Comparison of ENCODE assay signal across 8 cellular contexts in the genomic region with DNA sequence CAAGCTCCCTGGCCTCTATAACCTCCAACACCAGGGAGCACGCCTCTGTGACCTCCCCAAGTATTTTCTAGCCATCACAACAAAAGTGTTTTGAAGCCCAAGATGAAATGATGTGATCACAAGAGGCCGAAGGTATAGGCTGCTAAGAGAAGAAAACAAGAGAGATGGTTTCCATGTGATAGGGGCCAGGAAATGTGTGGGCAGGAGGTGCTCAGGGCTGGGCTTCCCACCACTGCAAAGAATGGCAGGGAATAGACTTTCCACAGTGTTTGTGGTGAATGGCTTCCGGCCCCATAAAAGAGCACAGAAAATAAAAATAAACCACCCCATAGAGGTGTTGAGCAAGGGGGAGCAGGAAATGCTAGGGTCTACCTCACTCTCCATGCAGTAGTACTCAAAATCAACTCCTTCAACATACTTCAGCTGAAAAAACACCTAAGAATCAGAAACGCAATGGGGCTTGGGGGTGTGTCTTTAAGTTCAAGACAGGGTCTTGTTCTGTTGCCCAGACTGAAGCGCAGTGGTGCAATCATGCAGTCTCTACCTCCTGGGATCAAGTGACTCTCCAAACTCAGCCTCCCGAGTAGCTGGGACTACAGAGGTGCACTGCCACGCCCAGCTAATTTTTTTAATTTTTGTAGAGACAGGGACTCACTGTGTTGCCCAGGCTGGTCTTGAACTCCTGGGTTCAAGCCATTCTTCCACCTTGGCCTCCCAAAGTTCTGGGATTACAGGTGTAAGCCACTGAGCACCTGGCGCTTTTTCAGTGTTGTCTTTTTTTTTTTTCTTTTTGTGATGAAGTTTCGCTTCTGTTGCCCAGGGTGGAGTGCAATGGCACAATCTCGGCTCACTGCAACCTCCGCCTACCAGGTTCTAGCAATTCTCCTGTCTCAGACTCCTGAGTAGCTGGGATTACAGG. TPM values are rescaled to one million over a fixed set of nuclear protein-coding genes. Genes with fewer than 3 reads are reported as not detected.
DNase-seq lines count a peak whose midpoint lies in the region; ATAC-seq, FAIRE-seq and TF ChIP-seq lines count a peak whose summit lies in the region.

No MANE protein-coding gene starts in this region.

- no peaks in the 10 kb centered on the region for H3K27me3 ChIP-seq in endothelial cell of umbilical vein (ENCODE audit: control insufficient read depth in 2 of 2, insufficient read depth in 2 of 2, low read length in 2 of 2)

- H3K27me3 Mint-ChIP-seq in IgD-negative memory B cell = no peaks in the 10 kb centered on the region
- H3K27me3 Mint-ChIP-seq in activated CD4-positive, alpha-beta T cell treated with anti-CD3 and anti-CD28 coated beads, Interleukin-2, amount 10 ng/mL, durations not matched to agents 7 days and 5 days = no peaks in the 10 kb centered on the region
- no peaks in the 10 kb centered on the region for H3K27me3 Mint-ChIP-seq in stimulated activated naive CD8-positive, alpha-beta T cell treated with anti-CD3 and anti-CD28 coated beads, Interleukin-15, Interleukin-2, amounts not matched to agents 100 ng/mL and 50 ng/mL, for 24 hours

- H3K79me2 ChIP-seq in endothelial cell of umbilical vein (ENCODE audit: control insufficient read depth, insufficient read depth, low read length) = peaks cover 16% of the 10 kb centered on the region

- peak overlapping the region; percentile 28 to 77 (median 52) for H3K4me3 Mint-ChIP-seq in IgD-negative memory B cell
- H3K4me3 Mint-ChIP-seq in activated CD4-positive, alpha-beta T cell treated with anti-CD3 and anti-CD28 coated beads, Interleukin-2, amount 10 ng/mL, durations not matched to agents 7 days and 5 days = peak overlapping the region; percentile 59
- peak overlapping the region; percentile 61 for H3K4me3 Mint-ChIP-seq in stimulated activated naive CD8-positive, alpha-beta T cell treated with anti-CD3 and anti-CD28 coated beads, Interleukin-15, Interleukin-2, amounts not matched to agents 100 ng/mL and 50 ng/mL, for 24 hours

- H3K4me3 ChIP-seq in endothelial cell of umbilical vein (replicated peaks in 1 of 3; ENCODE audit: insufficient read depth in 1 of 3, low read depth in 1 of 3, low read length in 3 of 3) = no peak overlapping the region

- H4K20me1 ChIP-seq in endothelial cell of umbilical vein (replicated peaks; ENCODE audit: control insufficient read depth, extremely low read depth, insufficient read depth, low read length) = no peaks in the 10 kb centered on the region

- peak overlapping the region; percentile 80 to 93 (median 91) for H3K27ac Mint-ChIP-seq in IgD-negative memory B cell
- H3K27ac Mint-ChIP-seq in activated CD4-positive, alpha-beta T cell treated with anti-CD3 and anti-CD28 coated beads, Interleukin-2, amount 10 ng/mL, durations not matched to agents 7 days and 5 days = peak overlapping the region; percentile 95
- H3K27ac Mint-ChIP-seq in stimulated activated naive CD8-positive, alpha-beta T cell treated with anti-CD3 and anti-CD28 coated beads, Interleukin-15, Interleukin-2, amounts not matched to agents 100 ng/mL and 50 ng/mL, for 24 hours = peak overlapping the region; percentile 97

- H3K9ac ChIP-seq in endothelial cell of umbilical vein (replicated peaks; ENCODE audit: extremely low read depth, insufficient read depth, low read length) = no peak overlapping the region

- TF ChIP-seq POLR2A in endothelial cell of umbilical vein (IDR thresholded peaks at IDR 0.05; ENCODE audit: low read depth, low read length) = no peak

- dilution Hi-C loops in endothelial cell of umbilical vein (cut with MboI; ENCODE audit: extremely low pct_ligation_motif_present, low sequenced_read_pairs) = no loop called here

- no peak overlapping the region for H3K27ac ChIP-seq in endothelial cell of umbilical vein (ENCODE audit: insufficient read depth, low read depth, low read length)

- peak; percentile 38 for FAIRE-seq in endothelial cell of umbilical vein (lab: Jason Lieb, UNC)

- no peak for TF ChIP-seq CTCF in endothelial cell of umbilical vein (IDR thresholded peaks at IDR 0.05; ENCODE audit: extremely low read depth in 1 of 2, insufficient read depth in 1 of 2, low read depth in 1 of 2, low read length in 2 of 2)

- no peak for ATAC-seq in HG02678 (IDR thresholded peaks at IDR 0.05; ENCODE audit: unreplicated experiment)

- peaks cover 46% of the 10 kb centered on the region for H3K4me1 ChIP-seq in endothelial cell of umbilical vein (ENCODE audit: control insufficient read depth, extremely low read depth, insufficient read depth, low read length)

- no peaks in the 10 kb centered on the region for H3K36me3 Mint-ChIP-seq in IgD-negative memory B cell
- peaks cover 52% of the 10 kb centered on the region for H3K36me3 Mint-ChIP-seq in activated CD4-positive, alpha-beta T cell treated with anti-CD3 and anti-CD28 coated beads, Interleukin-2, amount 10 ng/mL, durations not matched to agents 7 days and 5 days (ENCODE audit: low read depth)
- H3K36me3 Mint-ChIP-seq in stimulated activated naive CD8-positive, alpha-beta T cell treated with anti-CD3 and anti-CD28 coated beads, Interleukin-15, Interleukin-2, amounts not matched to agents 100 ng/mL and 50 ng/mL, for 24 hours (ENCODE audit: low read depth) = peaks cover 43% of the 10 kb centered on the region

- peak; percentile 89 for DNase-seq in activated CD4-positive, alpha-beta T cell treated with anti-CD3 and anti-CD28 coated beads, Interleukin-2, amount 10 ng/mL, durations not matched to agents 7 days and 5 days
- DNase-seq in endothelial cell of umbilical vein (ENCODE audit: low read depth, low spot score) = peak; percentile 70
- no peak for DNase-seq in AG08396 (ENCODE audit: low spot score)
- no peak for DNase-seq in NOMO-1 treated with dmso at 0.1 percent for 144 hours (lab: John Stamatoyannopoulos, UW; ENCODE audit: unreplicated experiment)
- DNase-seq in superior temporal gyrus (ENCODE audit: extremely low spot score) = no peak

- intact Hi-C loops in endothelial cell of umbilical vein (cut with micrococcal nuclease) = no loop called here

- peak overlapping the region; percentile 25 for H3K4me2 ChIP-seq in endothelial cell of umbilical vein (ENCODE audit: insufficient read depth, low read length)

- H3K9me1 ChIP-seq in endothelial cell of umbilical vein (replicated peaks; ENCODE audit: control insufficient read depth, extremely low read depth, insufficient read depth, low read length) = no peaks in the 10 kb centered on the region

- peaks cover 12 to 13% of the 10 kb centered on the region in 2 experiments for H3K36me3 ChIP-seq in endothelial cell of umbilical vein (ENCODE audit: control insufficient read depth in 2 of 2, extremely low read depth in 1 of 2, insufficient read depth in 2 of 2, low read length in 2 of 2)

- BruUV-seq in endothelial cell of umbilical vein (replicated peaks; lab: Mats Ljungman, UMichigan) = no TSS peak

- POLR2A ChIA-PET in activated CD4-positive, alpha-beta T cell treated with anti-CD3 and anti-CD28 coated beads, Interleukin-2, amount 10 ng/mL, durations not matched to agents 7 days and 5 days (lab: Charles Lee) = interaction anchor here (0.6 to 2.0 kb wide), 2 partner anchors 37 to 697 kb away, joined by 5 to 8 read pairs; no protein-coding TSS in a partner anchor
- POLR2A ChIA-PET in endothelial cell of umbilical vein (lab: Charles Lee) = interaction anchor here (0.6 kb wide), 1 partner anchor 298 kb away, joined by 5 read pairs; no protein-coding TSS in a partner anchor

- H3K9me3 Mint-ChIP-seq in IgD-negative memory B cell = no peaks in the 10 kb centered on the region
- H3K9me3 Mint-ChIP-seq in activated CD4-positive, alpha-beta T cell treated with anti-CD3 and anti-CD28 coated beads, Interleukin-2, amount 10 ng/mL, durations not matched to agents 7 days and 5 days = no peaks in the 10 kb centered on the region
- no peaks in the 10 kb centered on the region for H3K9me3 Mint-ChIP-seq in stimulated activated naive CD8-positive, alpha-beta T cell treated with anti-CD3 and anti-CD28 coated beads, Interleukin-15, Interleukin-2, amounts not matched to agents 100 ng/mL and 50 ng/mL, for 24 hours

- H3K9me3 ChIP-seq in endothelial cell of umbilical vein (replicated peaks; ENCODE audit: control insufficient read depth, insufficient read depth, low read length) = no peaks in the 10 kb centered on the region

- peaks cover 47 to 62% (median 47%) of the 10 kb centered on the region in 3 donors for H3K4me1 Mint-ChIP-seq in IgD-negative memory B cell
- H3K4me1 Mint-ChIP-seq in activated CD4-positive, alpha-beta T cell treated with anti-CD3 and anti-CD28 coated beads, Interleukin-2, amount 10 ng/mL, durations not matched to agents 7 days and 5 days = peaks cover 95% of the 10 kb centered on the region
- peaks cover 100% of the 10 kb centered on the region for H3K4me1 Mint-ChIP-seq in stimulated activated naive CD8-positive, alpha-beta T cell treated with anti-CD3 and anti-CD28 coated beads, Interleukin-15, Interleukin-2, amounts not matched to agents 100 ng/mL and 50 ng/mL, for 24 hours (ENCODE audit: low read depth)

- CTCF ChIA-PET in activated CD4-positive, alpha-beta T cell treated with anti-CD3 and anti-CD28 coated beads, Interleukin-2, amount 10 ng/mL, durations not matched to agents 7 days and 5 days (lab: Charles Lee) = interaction anchor here (1.0 to 12.8 kb wide), 10 partner anchors 7 to 648 kb away, joined by 3 to 335 read pairs (median 4); no protein-coding TSS in a partner anchor
- CTCF ChIA-PET in endothelial cell of umbilical vein (lab: Charles Lee) = interaction anchor here (1.3 to 4.2 kb wide), 4 partner anchors 9 to 338 kb away, joined by 5 to 43 read pairs (median 16); no protein-coding TSS in a partner anchor

- H2AFZ ChIP-seq in endothelial cell of umbilical vein (ENCODE audit: low read depth, low read length) = no peak overlapping the region

RNA-seq across cellular contexts. Expression of a gene that starts 27.1 kb away (rescaled TPM):
- polyA plus RNA-seq in IgD-negative memory B cell (420 TPM), endothelial cell of umbilical vein (1,220 and 1,227 TPM in 2 replicates)
- total RNA-seq in activated CD4-positive, alpha-beta T cell treated with anti-CD3 and anti-CD28 coated beads, Interleukin-2, amount 10 ng/mL, durations not matched to agents 7 days and 5 days = 100 to 1,000 TPM; 169 to 233 TPM
- total RNA-seq in endothelial cell of umbilical vein = 299 and 304 TPM in 2 replicates
- polyA plus RNA-seq in endothelial cell of umbilical vein (2011; cell fraction: cytosol; rRNA removed) = 702 and 733 TPM in 2 replicates
- 214 and 235 TPM in 2 replicates for polyA plus RNA-seq in endothelial cell of umbilical vein (2011; cell fraction: nucleus; rRNA removed)
- polyA plus RNA-seq in endothelial cell of umbilical vein (2012) = 355 and 418 TPM in 2 replicates
- polyA minus RNA-seq in endothelial cell of umbilical vein = 446 and 484 TPM in 2 replicates
- 77.6 TPM for polyA minus RNA-seq in endothelial cell of umbilical vein (2011; cell fraction: cytosol; rRNA and poly(A)+ RNA removed)
- polyA minus RNA-seq in endothelial cell of umbilical vein (2011; cell fraction: nucleus; rRNA and poly(A)+ RNA removed) = 62.2 and 65.6 TPM in 2 replicates

RNA-seq across cellular contexts. Expression of a gene that starts 36.2 kb away (rescaled TPM):
- polyA plus RNA-seq in IgD-negative memory B cell = 9.0 TPM
- 10 to 100 TPM in 1 of 2 experiments, 1 to 10 TPM in 1; 8.3 to 10.4 TPM for total RNA-seq in activated CD4-positive, alpha-beta T cell treated with anti-CD3 and anti-CD28 coated beads, Interleukin-2, amount 10 ng/mL, durations not matched to agents 7 days and 5 days
- total RNA-seq in endothelial cell of umbilical vein = 22.4 and 34.8 TPM in 2 replicates
- polyA plus RNA-seq in endothelial cell of umbilical vein = 45.5 and 50.7 TPM in 2 replicates
- 38.4 and 40.3 TPM in 2 replicates for polyA plus RNA-seq in endothelial cell of umbilical vein (2011; cell fraction: cytosol; rRNA removed)
- polyA plus RNA-seq in endothelial cell of umbilical vein (2011; cell fraction: nucleus; rRNA removed) = 29.8 and 32.5 TPM in 2 replicates
- polyA plus RNA-seq in endothelial cell of umbilical vein (2012) = 19.0 and 22.3 TPM in 2 replicates
- 37.4 and 42.0 TPM in 2 replicates for polyA minus RNA-seq in endothelial cell of umbilical vein
- 13.6 TPM for polyA minus RNA-seq in endothelial cell of umbilical vein (2011; cell fraction: cytosol; rRNA and poly(A)+ RNA removed)
- polyA minus RNA-seq in endothelial cell of umbilical vein (2011; cell fraction: nucleus; rRNA and poly(A)+ RNA removed) = 22.1 and 23.2 TPM in 2 replicates

Comparison
In these comparisons a context has a peak if more than half of its experiments do, and no peak if none do; other contexts are left out.
1. DNase-seq: peak in activated CD4-positive, alpha-beta T cell treated with anti-CD3 and anti-CD28 coated beads, Interleukin-2, amount 10 ng/mL, durations not matched to agents 7 days and 5 days (single experiment) and endothelial cell of umbilical vein (single experiment); none in AG08396 (single experiment), NOMO-1 treated with dmso at 0.1 percent for 144 hours (single experiment) and superior temporal gyrus (single experiment).
2. Peak in every context shown above with its lines, with median percentiles within 50 percentile points of each other: H3K27ac Mint-ChIP-seq and H3K4me3 Mint-ChIP-seq.